Comparison of ENCODE assay signal across 24 cellular contexts in genomic region chr15:61253186-61253585, GRCh38.
"Had no signal": no experiment of that assay in that cellular context is flagged by ENCODE, and none has a peak within 500 bp of the region (broad histone marks: within the 10 kb centered on the region; RNA-seq: fewer than 3 reads in every experiment).

No MANE protein-coding gene starts in this region.

- DNase-seq: occipital lobe; ovary; posterior cingulate gyrus; psoas muscle; right cardiac atrium; right lobe of liver; sigmoid colon; small intestine; stimulated activated CD4-positive, alpha-beta T cell treated with anti-CD3 and anti-CD28 coated beads, Interleukin-15, amount 100 ng/mL, for 24 hours; stimulated activated CD4-positive, alpha-beta T cell treated with anti-CD3 and anti-CD28 coated beads, Interleukin-2, amount 100 ng/mL, for 24 hours; stimulated activated CD4-positive, alpha-beta T cell treated with anti-CD3 and anti-CD28 coated beads, Interleukin-2, amount 100 ng/mL, for 48 hours; stimulated activated CD4-positive, alpha-beta T cell treated with anti-CD3 and anti-CD28 coated beads, Interleukin-4, amount 100 ng/mL, for 24 hours; stimulated activated naive B cell treated with anti-CD40 and anti-IgM and Interleukin-4, amounts not matched to agents 10 μg/mL and 1 μg/mL and 100 μg/mL, for 72 hours; stimulated activated naive CD4-positive, alpha-beta T cell treated with Interleukin-2 at 50 U/mL for 16 hours; stomach; thyroid gland; trophoblast cell; upper lobe of left lung had no signal

- H3K9ac ChIP-seq: neural progenitor cell, parathyroid adenoma had no signal

- ATAC-seq: psoas muscle; right cardiac atrium; right lobe of liver; stimulated activated effector memory CD8-positive, alpha-beta T cell treated with anti-CD3 and anti-CD28 coated beads, Interleukin-12 subunit alpha, Interleukin-12 subunit beta, amount 100 ng/mL, for 72 hours; stimulated activated naive B cell treated with anti-CD40 and anti-IgM and Interleukin-4, amounts not matched to agents 10 μg/mL and 1 μg/mL and 100 μg/mL, for 72 hours had no signal

- H3K4me3 ChIP-seq: neural progenitor cell, ovary, psoas muscle, right lobe of liver, sigmoid colon, stomach, thoracic aorta, thyroid gland, tibial nerve, upper lobe of left lung, vagina had no signal

- H3K27ac ChIP-seq: neural progenitor cell, ovary, parathyroid adenoma, psoas muscle, right lobe of liver, sigmoid colon, stomach, thoracic aorta, thyroid gland, tibial nerve, upper lobe of left lung, vagina had no signal

- H3K36me3 ChIP-seq: neural progenitor cell, ovary, right lobe of liver, sigmoid colon, stomach, thoracic aorta, thyroid gland, tibial nerve, upper lobe of left lung, vagina had no signal

- H3K4me1 ChIP-seq: neural progenitor cell, parathyroid adenoma, psoas muscle, right lobe of liver, sigmoid colon, stomach, thyroid gland, tibial nerve, upper lobe of left lung, vagina had no signal

- H2AFZ ChIP-seq: neural progenitor cell, parathyroid adenoma had no signal

- H3K79me2 ChIP-seq: parathyroid adenoma had no signal

- H3K9me3 ChIP-seq: ovary, psoas muscle, right lobe of liver, sigmoid colon, stomach, thoracic aorta, thyroid gland, tibial nerve, upper lobe of left lung, vagina had no signal

- H3K27me3 ChIP-seq: neural progenitor cell, ovary, right lobe of liver, sigmoid colon, thyroid gland, tibial nerve, upper lobe of left lung, vagina had no signal

- H3K4me2 ChIP-seq: neural progenitor cell had no signal
